22 cellular contexts compared by ENCODE assay signal in genomic region chr17:48477235-48477634, GRCh38. TPM values are rescaled to one million over a fixed set of nuclear protein-coding genes. Genes with fewer than 3 reads are reported as not detected.
DNase-seq lines count a peak whose midpoint lies in the region; ATAC-seq, FAIRE-seq and TF ChIP-seq lines count a peak whose summit lies in the region.
"Had no signal": no experiment of that assay in that cellular context is flagged by ENCODE, and none has a peak within 500 bp of the region (broad histone marks: within the 10 kb centered on the region; RNA-seq: fewer than 3 reads in every experiment).

No MANE protein-coding gene starts in this region.

- no peaks in the 10 kb centered on the region for H3K36me3 ChIP-seq in HEK293 (ENCODE audit: control insufficient read depth in 2 of 2, insufficient read depth in 1 of 2, low read length in 2 of 2)
- H3K36me3 ChIP-seq in astrocyte (ENCODE audit: insufficient read depth, low read length): no peaks in the 10 kb centered on the region

- no peaks in the 10 kb centered on the region for H3K36me3 Mint-ChIP-seq in astrocyte (ENCODE audit: low read depth, unreplicated experiment)
- H3K36me3 Mint-ChIP-seq in natural killer cell treated with Interleukin-12 subunit alpha and Interleukin-12 subunit beta and Interleukin-15 and Interleukin-18, amount 100 ng/mL, for 72 hours: no peaks in the 10 kb centered on the region

- H3K4me1 ChIP-seq in HEK293 (ENCODE audit: control insufficient read depth, insufficient read depth, low read length) (peaks cover 16% of the 10 kb centered on the region), astrocyte (ENCODE audit: insufficient read depth, low read length) (peaks cover 18% of the 10 kb centered on the region)

- no peak for FAIRE-seq in astrocyte (lab: Jason Lieb, UNC)
- no peak for FAIRE-seq in D721Med (lab: Jason Lieb, UNC)
- FAIRE-seq: GM19239, H54, HTR-8/SVneo, RCC 7860 had no signal

- H3K4me3 ChIP-seq in HEK293 (ENCODE audit: low read depth, low read length): no peak overlapping the region
- no peak overlapping the region for H3K4me3 ChIP-seq in astrocyte (ENCODE audit: insufficient read depth, low read depth, low read length)

- peaks cover 2% of the 10 kb centered on the region for H3K9me3 Mint-ChIP-seq in astrocyte (ENCODE audit: unreplicated experiment)
- no peaks in the 10 kb centered on the region for H3K9me3 Mint-ChIP-seq in natural killer cell treated with Interleukin-12 subunit alpha and Interleukin-12 subunit beta and Interleukin-15 and Interleukin-18, amount 100 ng/mL, for 72 hours
- H3K9me3 Mint-ChIP-seq: CD4-positive, alpha-beta T cell had no signal

- H3K4me1 Mint-ChIP-seq in astrocyte (ENCODE audit: low read depth, unreplicated experiment): peaks cover 13% of the 10 kb centered on the region
- H3K4me1 Mint-ChIP-seq in natural killer cell treated with Interleukin-12 subunit alpha and Interleukin-12 subunit beta and Interleukin-15 and Interleukin-18, amount 100 ng/mL, for 72 hours (ENCODE audit: low read depth in 2 of 2): peaks cover 44 to 46% of the 10 kb centered on the region in 2 donors

- H4K20me1 ChIP-seq in astrocyte (ENCODE audit: insufficient read depth, low read length): no peaks in the 10 kb centered on the region

- H3K27ac ChIP-seq in HEK293 (ENCODE audit: extremely low read depth, low read depth, low read length) (no peak overlapping the region), astrocyte (ENCODE audit: low read depth, low read length) (no peak overlapping the region)
- H3K27ac ChIP-seq: 22Rv1, HL-60 had no signal

- H3K27ac Mint-ChIP-seq in astrocyte (ENCODE audit: unreplicated experiment): no peak overlapping the region
- H3K27ac Mint-ChIP-seq in natural killer cell treated with Interleukin-12 subunit alpha and Interleukin-12 subunit beta and Interleukin-15 and Interleukin-18, amount 100 ng/mL, for 72 hours: peak overlapping the region; percentile 82 to 96
- H3K27ac Mint-ChIP-seq: B cell; CD4-positive, alpha-beta T cell had no signal

- no peaks in the 10 kb centered on the region for H3K9me3 ChIP-seq in HEK293 (ENCODE audit: control insufficient read depth, insufficient read depth, low read depth, low read length)
- H3K9me3 ChIP-seq in astrocyte (ENCODE audit: insufficient read depth, low read depth, low read length): no peaks in the 10 kb centered on the region

- no peaks in the 10 kb centered on the region for H3K79me2 ChIP-seq in astrocyte (ENCODE audit: insufficient read depth, low read length)

- H2AFZ ChIP-seq in astrocyte (ENCODE audit: low read depth, low read length): peak overlapping the region; percentile 28

- CTCF ChIA-PET in HEK293 (lab: Yijun Ruan, JAX): interaction anchor here (0.5 to 1.7 kb wide), 7 partner anchors 15 to 520 kb away, joined by 3 to 10 read pairs (median 3); no protein-coding TSS in a partner anchor

- no peak overlapping the region for H3K9ac ChIP-seq in astrocyte (ENCODE audit: low read length)

- no peak for ATAC-seq in natural killer cell treated with Interleukin-12 subunit alpha and Interleukin-12 subunit beta and Interleukin-15 and Interleukin-18, amount 100 ng/mL, for 72 hours
- no peak for ATAC-seq in GM18511 (IDR thresholded peaks at IDR 0.05; ENCODE audit: unreplicated experiment)
- ATAC-seq in HG02678 (IDR thresholded peaks at IDR 0.05; ENCODE audit: unreplicated experiment): no peak

- H3K27me3 Mint-ChIP-seq in astrocyte (ENCODE audit: low read depth, unreplicated experiment): peaks cover 14% of the 10 kb centered on the region
- no peaks in the 10 kb centered on the region for H3K27me3 Mint-ChIP-seq in natural killer cell treated with Interleukin-12 subunit alpha and Interleukin-12 subunit beta and Interleukin-15 and Interleukin-18, amount 100 ng/mL, for 72 hours
- H3K27me3 Mint-ChIP-seq: CD4-positive, alpha-beta T cell had no signal

- H3K27me3 ChIP-seq in astrocyte (ENCODE audit: insufficient read depth, low read length): no peaks in the 10 kb centered on the region

- DNase-seq in NCI-H1417 (lab: John Stamatoyannopoulos, UW): peak; percentile 24 to 73 (median 39)
- no peak for DNase-seq in NCI-H1417 treated with DMSO at 0.1 percent for 48 hours (lab: John Stamatoyannopoulos, UW)
- DNase-seq in astrocyte (ENCODE audit: low read depth): no peak
- DNase-seq in natural killer cell treated with Interleukin-12 subunit alpha and Interleukin-12 subunit beta and Interleukin-15 and Interleukin-18, amount 100 ng/mL, for 72 hours (ENCODE audit: low spot score): no peak
- DNase-seq in D721Med (ENCODE audit: insufficient read length, low spot score): no peak
- DNase-seq: Calu3; CD4-positive, alpha-beta T cell; NCI-H1436 treated with DMSO at 0.1 percent for 48 hours; NCI-H2107; NCI-H226; NCI-H524 treated with DMSO at 0.1 percent for 48 hours; Right ventricle myocardium superior had no signal

- no peak for TF ChIP-seq CTCF in HEK293 (tag by site-specific recombination; IDR thresholded peaks at IDR 0.05)
- no peak for TF ChIP-seq CTCF in astrocyte (IDR thresholded peaks at IDR 0.05; ENCODE audit: insufficient read depth, low read depth, low read length)
- TF ChIP-seq CTCF in D721Med (IDR thresholded peaks at IDR 0.05; ENCODE audit: insufficient read depth, missing control alignments): no peak

- no peak overlapping the region for H3K4me2 ChIP-seq in astrocyte (ENCODE audit: low read length)

- H3K4me3 Mint-ChIP-seq in astrocyte (ENCODE audit: unreplicated experiment): no peak overlapping the region
- peak overlapping the region; percentile 32 for H3K4me3 Mint-ChIP-seq in natural killer cell treated with Interleukin-12 subunit alpha and Interleukin-12 subunit beta and Interleukin-15 and Interleukin-18, amount 100 ng/mL, for 72 hours
- H3K4me3 Mint-ChIP-seq: B cell; CD4-positive, alpha-beta T cell had no signal

- POLR2A ChIA-PET in HEK293 (lab: Yijun Ruan, JAX): no interaction called here

TF ChIP-seq in HEK293, 187 proteins besides CTCF, POLR2A, EP300 and RAD21:
- 0 out of 2 replicates have a peak, but pooled peaks have one; percentile 45 for TF ChIP-seq EGR2 (tag by site-specific recombination; IDR thresholded peaks at IDR 0.05; ENCODE audit: low read depth)
- TF ChIP-seq ZFHX2 (tag by site-specific recombination; conservative IDR thresholded peaks at IDR 0.05): peak; percentile 58; the same call in 1 of the 2 replicates
- no peak for TF ChIP-seq MYNN (tag by site-specific recombination; IDR thresholded peaks at IDR 0.05; ENCODE audit: borderline replicate concordance)
- peak; percentile 93 for TF ChIP-seq SP7 (tag by site-specific recombination; IDR thresholded peaks at IDR 0.05)

RNA-seq across cellular contexts. Expression of gene SKAP1, which starts 47.2 kb away (rescaled TPM):
- total RNA-seq in astrocyte: not detected in 2 replicates
- total RNA-seq in natural killer cell treated with Interleukin-12 subunit alpha and Interleukin-12 subunit beta and Interleukin-15 and Interleukin-18, amount 100 ng/mL, for 72 hours: 10 to 100 TPM; 40.9 to 44.9 TPM

RNA-seq across cellular contexts. Expression of gene HOXB1, which starts 53.6 kb away (rescaled TPM):
- total RNA-seq in astrocyte: not detected in 2 replicates
- not detected for total RNA-seq in natural killer cell treated with Interleukin-12 subunit alpha and Interleukin-12 subunit beta and Interleukin-15 and Interleukin-18, amount 100 ng/mL, for 72 hours
- total RNA-seq: B cell; Calu3; CD4-positive, alpha-beta T cell; Right ventricle myocardium superior had no signal

Comparison
In these comparisons a context has a peak if more than half of its experiments do, and no peak if none do; other contexts are left out.
1. DNase-seq: peak in NCI-H1417 (3 of 3); none in NCI-H1417 treated with DMSO at 0.1 percent for 48 hours (single experiment), astrocyte (single experiment), natural killer cell treated with Interleukin-12 subunit alpha and Interleukin-12 subunit beta and Interleukin-15 and Interleukin-18, amount 100 ng/mL, for 72 hours (single experiment) and D721Med (single experiment).
2. RNA of gene SKAP1, which starts 47.2 kb away (total RNA-seq): 40.9 to 44.9 TPM in natural killer cell treated with Interleukin-12 subunit alpha and Interleukin-12 subunit beta and Interleukin-15 and Interleukin-18, amount 100 ng/mL, for 72 hours; not detected in astrocyte; every median in the first group is over 10 times any median in the second.